15 cellular contexts compared by ENCODE assay signal in the genomic region with DNA sequence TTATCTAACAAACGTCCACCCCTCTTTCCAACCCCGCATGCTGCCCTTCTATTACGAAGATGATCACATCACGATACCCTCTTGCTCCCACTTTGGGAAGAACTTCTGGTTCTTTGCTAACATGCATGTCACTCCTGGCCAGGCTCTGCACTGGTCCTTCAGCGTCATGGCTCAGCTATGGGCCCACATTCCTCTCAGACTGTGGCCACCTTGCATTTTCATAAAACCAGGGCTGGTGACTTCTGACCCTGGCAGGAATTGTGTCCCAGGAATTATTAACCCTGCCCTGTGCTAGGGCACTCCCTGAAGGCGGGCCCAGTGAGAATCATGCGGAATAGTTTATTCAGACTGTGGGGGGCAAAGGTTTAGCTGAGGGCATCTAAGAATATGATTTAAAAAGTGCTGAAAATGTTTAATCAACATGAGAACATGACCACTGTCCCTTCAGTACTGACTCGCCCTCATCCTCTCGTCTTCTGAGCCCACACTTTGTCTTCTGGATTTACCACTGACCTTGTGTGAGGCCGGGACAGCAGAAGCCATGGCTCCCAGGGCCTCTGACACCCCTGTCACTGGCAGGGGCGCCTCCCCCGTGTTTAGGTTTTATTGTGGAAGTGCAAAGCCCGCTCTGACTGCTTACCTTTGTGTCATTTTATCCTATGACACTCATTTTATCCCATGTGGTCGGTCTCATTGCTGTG. TPM values are rescaled to one million over a fixed set of nuclear protein-coding genes. Genes with fewer than 3 reads are reported as not detected.
DNase-seq lines count a peak whose midpoint lies in the region; ATAC-seq and TF ChIP-seq lines count a peak whose summit lies in the region.
"Had no signal": no experiment of that assay in that cellular context is flagged by ENCODE, and none has a peak within 500 bp of the region (broad histone marks: within the 10 kb centered on the region; RNA-seq: fewer than 3 reads in every experiment).

No MANE protein-coding gene starts in this region.

- no peaks in the 10 kb centered on the region for H3K9me2 ChIP-seq in GM23248 (ENCODE audit: insufficient read depth)

- peak overlapping the region; percentile 77 for H3K27ac ChIP-seq in GM23248
- peak overlapping the region in 3 of 4 donors; percentile 26 to 54 (median 31) for H3K27ac ChIP-seq in gastroesophageal sphincter
- peak overlapping the region; percentile 60 for H3K27ac ChIP-seq in smooth muscle cell (ENCODE audit: low read depth)
- H3K27ac ChIP-seq in coronary artery, result peak overlapping the region in 1 of 2 donors; percentile 42
- H3K27ac ChIP-seq: PC-9 had no signal

- peak overlapping the region; percentile 50; the same call in 1 of the 2 replicates for H3K9ac ChIP-seq in GM23248
- no peak overlapping the region for H3K9ac ChIP-seq in smooth muscle cell (ENCODE audit: low read depth)

- H3K79me2 ChIP-seq in GM23248 (ENCODE audit: insufficient read depth), result no peaks in the 10 kb centered on the region
- H3K79me2 ChIP-seq in smooth muscle cell (ENCODE audit: low read depth), result no peaks in the 10 kb centered on the region

- peaks cover 40% of the 10 kb centered on the region for H3K4me1 ChIP-seq in GM23248 (ENCODE audit: insufficient read depth)
- peaks cover 0 to 3% (median 0%) of the 10 kb centered on the region in 3 donors for H3K4me1 ChIP-seq in gastroesophageal sphincter
- no peaks in the 10 kb centered on the region for H3K4me1 ChIP-seq in smooth muscle cell (ENCODE audit: low read depth)

- H2AFZ ChIP-seq in GM23248 (0 out of 2 replicates have a peak overlapping the region, but pooled peaks have one; percentile 32), smooth muscle cell (ENCODE audit: low read depth) (no peak overlapping the region)
- H2AFZ ChIP-seq: PC-9 had no signal

- H3F3A ChIP-seq in GM23248 (ENCODE audit: insufficient read depth) (peaks cover 47% of the 10 kb centered on the region), smooth muscle cell (ENCODE audit: low read depth) (no peaks in the 10 kb centered on the region)

- no peak for TF ChIP-seq EP300 in gastroesophageal sphincter (IDR thresholded peaks at IDR 0.05)

- H3K4me2 ChIP-seq in GM23248 (ENCODE audit: unreplicated experiment) (peak overlapping the region; percentile 72), smooth muscle cell (peak overlapping the region; percentile 32)

- H3K36me3 ChIP-seq in GM23248 (ENCODE audit: low read depth) (no peaks in the 10 kb centered on the region), gastroesophageal sphincter (no peaks in the 10 kb centered on the region), smooth muscle cell (ENCODE audit: low read depth) (no peaks in the 10 kb centered on the region)

- H3K27me3 ChIP-seq in GM23248 (replicated peaks; ENCODE audit: insufficient read depth) (no peaks in the 10 kb centered on the region), gastroesophageal sphincter (peaks cover 3% of the 10 kb centered on the region), smooth muscle cell (ENCODE audit: low read depth) (no peaks in the 10 kb centered on the region)

- H4K20me1 ChIP-seq in GM23248 (ENCODE audit: insufficient read depth) (no peaks in the 10 kb centered on the region), smooth muscle cell (ENCODE audit: low read depth) (no peaks in the 10 kb centered on the region)

- in situ Hi-C loops in GM23248 (cut with MboI), result no loop called here

- no peak overlapping the region for H3K4me3 ChIP-seq in GM23248
- no peak overlapping the region for H3K4me3 ChIP-seq in gastroesophageal sphincter
- H3K4me3 ChIP-seq in smooth muscle cell, result no peak overlapping the region
- H3K4me3 ChIP-seq in coronary artery, result no peak overlapping the region
- H3K4me3 ChIP-seq: PC-9 had no signal

- 75 to 80% methylated on average over 14 of the region's 14 CpGs for WGBS in GM23248 (ENCODE audit: low coverage in 1 of 2, low lambda C conversion rate in 2 of 2, missing lambda C conversion rate in 2 of 2), 2 experiments
- WGBS in gastroesophageal sphincter (ENCODE audit: low coverage in 1 of 2), 2 donors, result 81 to 90% methylated on average over 8 to 11 of the region's 14 CpGs
- WGBS in smooth muscle cell (ENCODE audit: low lambda C conversion rate), result 81% methylated on average over 14 of the region's 14 CpGs

- TF ChIP-seq CTCF in gastroesophageal sphincter (IDR thresholded peaks at IDR 0.05), result no peak
- no peak for TF ChIP-seq CTCF in smooth muscle cell (IDR thresholded peaks at IDR 0.05; ENCODE audit: borderline replicate concordance, insufficient read depth, poor library complexity, severe bottlenecking)
- no peak for TF ChIP-seq CTCF in coronary artery (IDR thresholded peaks at IDR 0.05)

- DNase-seq in GM23248, result peak; percentile 36
- peak; percentile 21 for DNase-seq in amniotic epithelial cell (ENCODE audit: low read depth)
- DNase-seq in smooth muscle cell (lab: John Stamatoyannopoulos, UW; ENCODE audit: unreplicated experiment), result no peak
- DNase-seq in coronary artery (ENCODE audit: low spot score), result no peak
- DNase-seq in activated CD8-positive, alpha-beta memory T cell treated with anti-CD3 and anti-CD28 coated beads, Interleukin-2, amount 50 U/mL, for 48 hours, result no peak
- DNase-seq: activated gamma-delta T cell; aorta; CD4-positive, CD25-positive, alpha-beta regulatory T cell; H7; naive B cell; NCI-H510A; PC-9 had no signal

- no peak for TF ChIP-seq POLR2A in gastroesophageal sphincter (IDR thresholded peaks at IDR 0.05)

- H3K9me3 ChIP-seq in GM23248 (ENCODE audit: low read depth) (no peaks in the 10 kb centered on the region), gastroesophageal sphincter (peaks cover 0 to 13% (median 0%) of the 10 kb centered on the region in 3 donors), smooth muscle cell (replicated peaks; ENCODE audit: low read depth) (no peaks in the 10 kb centered on the region)

- ATAC-seq in gastroesophageal sphincter, result no peak
- ATAC-seq in GM19328 (IDR thresholded peaks at IDR 0.05; ENCODE audit: unreplicated experiment), result no peak

RNA-seq across cellular contexts. Expression of gene THBS2, which starts 38.1 kb away (rescaled TPM):
- total RNA-seq in GM23248 (2014; rRNA removed; shearing (Covaris generic)), result 124 and 137 TPM in 2 replicates
- polyA plus RNA-seq in GM23248 (2016; fragmentation: Nextera tagmentation; extraction: Ambion mirVana) (76.4 and 77.8 TPM in 2 replicates), smooth muscle cell (7.1 and 13.9 TPM in 2 replicates)
- total RNA-seq in gastroesophageal sphincter (10 to 100 TPM; 21.5 to 41.9 (median 35.7) TPM), smooth muscle cell (10.1 and 16.2 TPM in 2 replicates)
- total RNA-seq: CD4-positive, CD25-positive, alpha-beta regulatory T cell; dermis microvascular lymphatic vessel endothelial cell; PC-9 had no signal

Comparison
In these comparisons a context has a peak if more than half of its experiments do, and no peak if none do; other contexts are left out.
1. DNase-seq: peak in GM23248 (single experiment) and amniotic epithelial cell (single experiment); none in smooth muscle cell (single experiment), coronary artery (single experiment) and activated CD8-positive, alpha-beta memory T cell treated with anti-CD3 and anti-CD28 coated beads, Interleukin-2, amount 50 U/mL, for 48 hours (single experiment).